17 cellular contexts compared by ENCODE assay signal in the genomic region with DNA sequence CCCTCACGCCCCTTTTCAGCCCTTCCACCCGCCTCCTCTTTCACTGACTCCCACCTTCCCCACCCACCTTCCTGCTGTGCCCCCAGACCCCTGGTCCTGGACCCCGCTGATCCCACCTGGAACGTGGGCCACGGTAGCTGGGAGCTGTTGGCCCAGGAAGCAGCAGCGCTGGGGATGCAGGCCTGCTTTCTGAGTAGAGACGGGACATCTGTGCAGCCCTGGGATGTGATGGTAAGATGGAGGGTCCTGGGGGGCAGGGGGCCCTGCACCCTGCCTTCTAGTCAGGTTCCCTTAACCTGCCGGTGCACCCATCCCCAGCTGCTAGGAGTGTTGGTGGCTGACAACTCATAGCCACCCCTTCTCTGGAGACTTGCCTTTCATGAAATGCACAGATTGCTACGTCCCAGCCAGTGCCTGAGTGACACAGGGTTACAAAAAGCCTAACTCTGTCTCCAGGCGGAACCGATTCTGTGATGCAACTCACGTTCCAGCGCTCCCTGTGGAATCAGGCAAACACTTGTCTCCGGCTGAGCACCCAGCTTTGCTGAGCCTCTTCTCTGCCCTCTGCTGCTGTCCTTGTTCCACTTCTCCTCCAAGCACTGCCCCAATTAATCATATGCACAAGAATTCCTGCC. TPM values are rescaled to one million over a fixed set of nuclear protein-coding genes. Genes with fewer than 3 reads are reported as not detected.
"Had no signal": no experiment of that assay in that cellular context is flagged by ENCODE, and none has a peak within 500 bp of the region (broad histone marks: within the 10 kb centered on the region; RNA-seq: fewer than 3 reads in every experiment).

No MANE protein-coding gene starts in this region.

- H3K36me3 ChIP-seq: brain microvascular endothelial cell, prostate gland had no signal

- H3K4me1 ChIP-seq: gastrocnemius medialis, left lung, prostate gland, right lobe of liver, SJSA1, testis had no signal

- H3K9me3 ChIP-seq: gastrocnemius medialis, prostate gland, right lobe of liver, SJSA1, testis had no signal

- DNase-seq: activated CD4-positive, alpha-beta T cell treated with anti-CD3 and anti-CD28 coated beads, Interleukin-2, amount 50 U/mL, for 4 hours; activated CD4-positive, CD25-positive, alpha-beta regulatory T cell treated with anti-CD3 and anti-CD28 coated beads, Interleukin-2, amount 50 U/mL, for 72 hours; activated naive CD4-positive, alpha-beta T cell treated with Interleukin-2 at 50 U/mL for 16 hours; brain microvascular endothelial cell; cerebellar nuclear complex; dermis blood vessel endothelial cell; gastrocnemius medialis; left lung; mammary epithelial cell; naive thymus-derived CD8-positive, alpha-beta T cell; right lobe of liver; stimulated activated naive CD8-positive, alpha-beta T cell treated with anti-CD3 and anti-CD28 coated beads, Interleukin-15, amount 100 ng/mL, for 72 hours; SW 1271; testis had no signal

- H3K27ac ChIP-seq: brain microvascular endothelial cell, gastrocnemius medialis, left lung, prostate gland, right lobe of liver, SJSA1, testis had no signal

- FAIRE-seq: keratinocyte had no signal

- H3K27me3 ChIP-seq: brain microvascular endothelial cell, gastrocnemius medialis, left lung, right lobe of liver, SJSA1, testis had no signal

- H3K4me3 ChIP-seq: gastrocnemius medialis, left lung, prostate gland, right lobe of liver, SJSA1, testis had no signal

RNA-seq across cellular contexts. Expression of gene OAS1, which starts 56.6 kb away (rescaled TPM):
- total RNA-seq: SJSA1 had no signal
